Comparison of ENCODE assay signal across 11 cellular contexts in the genomic region with DNA sequence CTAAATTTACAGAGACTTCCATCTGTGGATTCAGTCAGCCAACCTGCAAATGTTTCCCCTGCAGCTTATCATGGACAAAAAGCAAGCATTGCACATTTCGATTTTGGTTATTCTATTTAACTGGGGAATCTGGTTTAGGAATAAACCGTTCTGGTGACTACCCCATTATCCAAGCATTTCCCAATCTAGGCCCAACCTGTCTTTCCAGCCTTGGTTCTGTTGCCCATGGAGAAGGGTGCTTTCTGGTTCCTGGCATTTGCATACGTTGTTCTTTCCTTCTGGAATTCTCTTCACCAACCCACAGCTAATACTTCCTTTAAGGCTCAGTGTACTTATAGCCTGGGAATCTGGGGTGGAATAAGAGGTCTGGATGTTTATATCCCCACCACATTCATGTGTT. TPM values are rescaled to one million over a fixed set of nuclear protein-coding genes. Genes with fewer than 3 reads are reported as not detected.
DNase-seq lines count a peak whose midpoint lies in the region; ATAC-seq and TF ChIP-seq lines count a peak whose summit lies in the region.
"Had no signal": no experiment of that assay in that cellular context is flagged by ENCODE, and none has a peak within 500 bp of the region (broad histone marks: within the 10 kb centered on the region; RNA-seq: fewer than 3 reads in every experiment).

No MANE protein-coding gene starts in this region.

- H3K27ac ChIP-seq in iPS-20b (ENCODE audit: low read length): no peak overlapping the region

- H3K9me3 ChIP-seq in iPS-20b (ENCODE audit: insufficient read depth, low read depth, low read length): no peaks in the 10 kb centered on the region
- H3K9me3 ChIP-seq: gastrocnemius medialis had no signal

- DNase-seq in activated CD8-positive, alpha-beta T cell treated with anti-CD3 and anti-CD28 coated beads, Interleukin-2, amount 10 ng/mL, durations not matched to agents 7 days and 5 days: no peak
- DNase-seq in activated CD8-positive, alpha-beta T cell treated with anti-CD3 and anti-CD28 coated beads for 36 hours: no peak
- no peak for DNase-seq in activated CD4-positive, alpha-beta memory T cell treated with anti-CD3 and anti-CD28 coated beads for 36 hours
- DNase-seq in type B pancreatic cell (ENCODE audit: extremely low spot score, unreplicated experiment) (no peak), LoVo (ENCODE audit: low spot score) (no peak), DMS53 treated with DMSO at 0.1 percent for 48 hours (lab: John Stamatoyannopoulos, UW; ENCODE audit: unreplicated experiment) (no peak)
- DNase-seq: gastrocnemius medialis, GF-D8, NCI-H748 treated with DMSO at 0.1 percent for 48 hours had no signal

- no peak overlapping the region for H3K9ac ChIP-seq in iPS-20b (ENCODE audit: low read depth, low read length)

- H3K4me1 ChIP-seq in iPS-20b (ENCODE audit: insufficient read depth, low read length): peaks cover 29% of the 10 kb centered on the region

- H3K4me1 Mint-ChIP-seq in activated CD8-positive, alpha-beta T cell treated with anti-CD3 and anti-CD28 coated beads, Interleukin-2, amount 10 ng/mL, durations not matched to agents 7 days and 5 days (ENCODE audit: low read depth): peaks cover 77% of the 10 kb centered on the region
- peaks cover 75% of the 10 kb centered on the region for H3K4me1 Mint-ChIP-seq in activated CD8-positive, alpha-beta T cell treated with anti-CD3 and anti-CD28 coated beads for 36 hours (ENCODE audit: low read depth)
- peaks cover 75% of the 10 kb centered on the region for H3K4me1 Mint-ChIP-seq in activated CD4-positive, alpha-beta memory T cell treated with anti-CD3 and anti-CD28 coated beads for 36 hours (ENCODE audit: low read depth)
- H3K4me1 Mint-ChIP-seq in type B pancreatic cell (ENCODE audit: unreplicated experiment): peaks cover 38% of the 10 kb centered on the region

- peak overlapping the region; percentile 94 for H3K4me3 ChIP-seq in iPS-20b (ENCODE audit: low read length)

- H3K36me3 ChIP-seq in iPS-20b (ENCODE audit: insufficient read depth, low read depth, low read length): no peaks in the 10 kb centered on the region
- H3K36me3 ChIP-seq: gastrocnemius medialis had no signal

- CTCF ChIA-PET in activated CD8-positive, alpha-beta T cell treated with anti-CD3 and anti-CD28 coated beads, Interleukin-2, amount 10 ng/mL, durations not matched to agents 7 days and 5 days (lab: Charles Lee): interaction anchor here (1.0 to 1.6 kb wide), 8 partner anchors 8 to 159 kb away, joined by 3 to 7 read pairs (median 4); no protein-coding TSS in a partner anchor
- CTCF ChIA-PET in activated CD8-positive, alpha-beta T cell treated with anti-CD3 and anti-CD28 coated beads for 36 hours (lab: Charles Lee): interaction anchor here (0.7 to 1.8 kb wide), 6 partner anchors 8 to 137 kb away, joined by 3 to 5 read pairs (median 4); no protein-coding TSS in a partner anchor
- CTCF ChIA-PET in activated CD4-positive, alpha-beta memory T cell treated with anti-CD3 and anti-CD28 coated beads for 36 hours (lab: Charles Lee): interaction anchor here (0.9 to 1.5 kb wide), 6 partner anchors 10 to 160 kb away, joined by 3 to 5 read pairs (median 4); no protein-coding TSS in a partner anchor

- no peak for TF ChIP-seq CTCF in activated CD8-positive, alpha-beta T cell treated with anti-CD3 and anti-CD28 coated beads for 36 hours (IDR thresholded peaks at IDR 0.05)
- no peak for TF ChIP-seq CTCF in type B pancreatic cell (conservative IDR thresholded peaks at IDR 0.05)

- ATAC-seq in activated CD8-positive, alpha-beta T cell treated with anti-CD3 and anti-CD28 coated beads, Interleukin-2, amount 10 ng/mL, durations not matched to agents 7 days and 5 days: no peak
- ATAC-seq in activated CD8-positive, alpha-beta T cell treated with anti-CD3 and anti-CD28 coated beads for 36 hours: no peak
- no peak for ATAC-seq in HG03432 (IDR thresholded peaks at IDR 0.05; ENCODE audit: unreplicated experiment)
- ATAC-seq: gastrocnemius medialis had no signal

- POLR2A ChIA-PET in activated CD8-positive, alpha-beta T cell treated with anti-CD3 and anti-CD28 coated beads, Interleukin-2, amount 10 ng/mL, durations not matched to agents 7 days and 5 days (lab: Charles Lee): interaction anchor here (1.0 to 1.7 kb wide), 4 partner anchors 18 to 55 kb away, joined by 3 to 8 read pairs (median 6); no protein-coding TSS in a partner anchor
- POLR2A ChIA-PET in activated CD8-positive, alpha-beta T cell treated with anti-CD3 and anti-CD28 coated beads for 36 hours (lab: Charles Lee): interaction anchor here (0.8 to 1.4 kb wide), 5 partner anchors 16 to 136 kb away, joined by 3 to 6 read pairs (median 3); no protein-coding TSS in a partner anchor
- POLR2A ChIA-PET in activated CD4-positive, alpha-beta memory T cell treated with anti-CD3 and anti-CD28 coated beads for 36 hours (lab: Charles Lee): no interaction called here

- intact Hi-C loops in activated CD8-positive, alpha-beta T cell treated with anti-CD3 and anti-CD28 coated beads for 36 hours (cut with micrococcal nuclease): loop anchor here (5.0 kb wide), 2 partner anchors 42 to 107 kb away; a partner anchor contains a TSS
- intact Hi-C loops in activated CD4-positive, alpha-beta memory T cell treated with anti-CD3 and anti-CD28 coated beads for 36 hours (cut with micrococcal nuclease): loop anchor here (2.0 kb wide), 1 partner anchor 23 kb away; no protein-coding TSS in a partner anchor

- peaks cover 41% of the 10 kb centered on the region for H3K27me3 ChIP-seq in iPS-20b (ENCODE audit: insufficient read depth, low read length)
- H3K27me3 ChIP-seq: gastrocnemius medialis had no signal

- H3K27me3 Mint-ChIP-seq in activated CD8-positive, alpha-beta T cell treated with anti-CD3 and anti-CD28 coated beads, Interleukin-2, amount 10 ng/mL, durations not matched to agents 7 days and 5 days (ENCODE audit: low read depth): no peaks in the 10 kb centered on the region
- no peaks in the 10 kb centered on the region for H3K27me3 Mint-ChIP-seq in activated CD8-positive, alpha-beta T cell treated with anti-CD3 and anti-CD28 coated beads for 36 hours
- no peaks in the 10 kb centered on the region for H3K27me3 Mint-ChIP-seq in activated CD4-positive, alpha-beta memory T cell treated with anti-CD3 and anti-CD28 coated beads for 36 hours
- H3K27me3 Mint-ChIP-seq in type B pancreatic cell: peaks cover 3% of the 10 kb centered on the region

- H3K27ac Mint-ChIP-seq in activated CD8-positive, alpha-beta T cell treated with anti-CD3 and anti-CD28 coated beads, Interleukin-2, amount 10 ng/mL, durations not matched to agents 7 days and 5 days: peak overlapping the region; percentile 41
- no peak overlapping the region for H3K27ac Mint-ChIP-seq in activated CD8-positive, alpha-beta T cell treated with anti-CD3 and anti-CD28 coated beads for 36 hours
- peak overlapping the region; percentile 96 for H3K27ac Mint-ChIP-seq in activated CD4-positive, alpha-beta memory T cell treated with anti-CD3 and anti-CD28 coated beads for 36 hours
- peak overlapping the region; percentile 45 for H3K27ac Mint-ChIP-seq in type B pancreatic cell

- peaks cover 29% of the 10 kb centered on the region for H3K36me3 Mint-ChIP-seq in activated CD8-positive, alpha-beta T cell treated with anti-CD3 and anti-CD28 coated beads, Interleukin-2, amount 10 ng/mL, durations not matched to agents 7 days and 5 days (ENCODE audit: low read depth)
- peaks cover 23% of the 10 kb centered on the region for H3K36me3 Mint-ChIP-seq in activated CD8-positive, alpha-beta T cell treated with anti-CD3 and anti-CD28 coated beads for 36 hours (ENCODE audit: low read depth)
- H3K36me3 Mint-ChIP-seq in activated CD4-positive, alpha-beta memory T cell treated with anti-CD3 and anti-CD28 coated beads for 36 hours: peaks cover 17% of the 10 kb centered on the region
- H3K36me3 Mint-ChIP-seq in type B pancreatic cell: no peaks in the 10 kb centered on the region

- no peaks in the 10 kb centered on the region for H3K9me3 Mint-ChIP-seq in activated CD8-positive, alpha-beta T cell treated with anti-CD3 and anti-CD28 coated beads, Interleukin-2, amount 10 ng/mL, durations not matched to agents 7 days and 5 days (ENCODE audit: insufficient read depth)
- no peaks in the 10 kb centered on the region for H3K9me3 Mint-ChIP-seq in activated CD8-positive, alpha-beta T cell treated with anti-CD3 and anti-CD28 coated beads for 36 hours
- no peaks in the 10 kb centered on the region for H3K9me3 Mint-ChIP-seq in activated CD4-positive, alpha-beta memory T cell treated with anti-CD3 and anti-CD28 coated beads for 36 hours
- no peaks in the 10 kb centered on the region for H3K9me3 Mint-ChIP-seq in type B pancreatic cell

- no peak overlapping the region for H3K4me3 Mint-ChIP-seq in activated CD8-positive, alpha-beta T cell treated with anti-CD3 and anti-CD28 coated beads, Interleukin-2, amount 10 ng/mL, durations not matched to agents 7 days and 5 days
- H3K4me3 Mint-ChIP-seq in activated CD8-positive, alpha-beta T cell treated with anti-CD3 and anti-CD28 coated beads for 36 hours: no peak overlapping the region
- no peak overlapping the region for H3K4me3 Mint-ChIP-seq in activated CD4-positive, alpha-beta memory T cell treated with anti-CD3 and anti-CD28 coated beads for 36 hours
- peak overlapping the region; percentile 76 for H3K4me3 Mint-ChIP-seq in type B pancreatic cell

RNA-seq across cellular contexts. Expression of a gene that starts 1.4 kb away (rescaled TPM):
- total RNA-seq in activated CD8-positive, alpha-beta T cell treated with anti-CD3 and anti-CD28 coated beads, Interleukin-2, amount 10 ng/mL, durations not matched to agents 7 days and 5 days: 100 to 1,000 TPM; 434 to 461 TPM
- total RNA-seq in activated CD8-positive, alpha-beta T cell treated with anti-CD3 and anti-CD28 coated beads for 36 hours: 100 to 1,000 TPM; 234 to 235 TPM
- total RNA-seq in activated CD4-positive, alpha-beta memory T cell treated with anti-CD3 and anti-CD28 coated beads for 36 hours: 100 to 1,000 TPM; 175 to 180 TPM
- 131 and 144 TPM in 2 replicates for total RNA-seq in type B pancreatic cell (ENCODE audit: low replicate concordance)
